ENCODE assay signal across 1 cellular context in the genomic region with DNA sequence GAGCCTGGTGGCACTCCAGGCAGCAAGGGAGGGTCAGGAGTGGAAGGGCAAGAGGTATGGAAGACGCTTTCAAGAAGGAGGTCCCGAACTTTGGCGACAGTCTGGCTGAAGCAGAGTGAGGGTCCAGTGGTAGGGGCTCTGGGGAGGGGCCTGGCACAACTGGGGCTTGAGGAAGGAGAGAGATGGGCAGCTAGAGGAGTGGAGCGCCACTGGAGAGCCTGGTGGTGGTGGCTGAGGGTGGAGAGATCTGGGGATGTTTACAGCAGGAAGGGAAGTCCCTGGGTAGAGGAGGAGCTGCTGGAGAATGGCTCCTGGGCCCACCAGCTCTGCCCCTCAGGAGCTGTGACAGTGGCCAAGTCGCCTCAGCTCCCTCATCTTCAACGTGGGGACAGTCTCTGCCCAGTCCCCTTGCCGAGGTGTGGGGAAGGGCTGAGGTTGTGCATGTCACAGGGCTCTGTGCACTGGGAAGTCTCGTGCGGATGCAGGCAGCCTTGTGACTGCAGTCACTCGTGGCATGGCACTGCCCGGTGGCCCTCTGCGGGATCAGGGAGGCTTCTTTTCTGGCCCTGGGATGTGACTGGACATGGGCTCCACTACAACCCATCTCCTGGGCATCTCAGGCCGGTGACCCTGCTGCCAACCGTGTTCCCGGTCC.
TF ChIP-seq lines count a peak whose summit lies in the region.

No MANE protein-coding gene starts in this region.

TF ChIP-seq in GM23338, 12 proteins besides CTCF, POLR2A, EP300 and RAD21:
- no peak for TF ChIP-seq EZH2phosphoT487 (IDR thresholded peaks at IDR 0.05; ENCODE audit: unreplicated experiment)
- TF ChIP-seq ZNF331 (CRISPR knock-in tag; IDR thresholded peaks at IDR 0.05; ENCODE audit: low read depth) = no peak
